8 cellular contexts compared by ENCODE assay signal in the genomic region with DNA sequence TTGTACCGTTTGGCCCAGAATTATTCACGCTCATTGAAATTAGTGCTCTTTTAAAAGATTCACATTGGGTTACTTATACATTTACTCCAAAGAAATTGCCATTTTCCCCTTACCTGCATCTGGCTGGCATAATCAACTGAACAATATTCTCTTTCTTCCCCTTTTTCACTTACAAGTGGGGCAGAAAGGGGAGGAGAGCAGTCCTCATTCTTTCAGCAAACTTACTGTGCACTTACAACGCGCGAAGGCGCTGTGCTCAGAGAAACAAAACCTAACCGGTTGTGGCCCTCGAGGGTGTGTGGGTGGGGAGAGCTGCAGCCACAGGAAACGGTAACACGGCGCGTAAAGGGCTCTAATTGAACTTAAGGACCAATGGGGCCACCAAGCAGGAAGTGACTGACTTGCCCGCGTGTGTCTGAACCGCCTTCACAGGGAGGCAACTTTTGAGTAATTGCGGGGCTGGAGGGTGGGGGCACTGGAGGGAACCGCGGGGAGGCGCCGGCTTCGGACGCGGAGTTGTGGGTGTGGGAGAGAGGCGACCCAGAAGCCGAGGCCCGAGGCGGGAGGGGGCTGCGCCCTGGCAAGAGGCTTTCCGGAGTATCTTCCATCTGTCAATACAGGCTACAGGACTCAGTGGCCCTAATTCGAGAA. TPM values are rescaled to one million over a fixed set of nuclear protein-coding genes. Genes with fewer than 3 reads are reported as not detected.
DNase-seq lines count a peak whose midpoint lies in the region; ATAC-seq and TF ChIP-seq lines count a peak whose summit lies in the region.

No MANE protein-coding gene starts in this region.

- H3K56ac ChIP-seq in IMR-90 (ENCODE audit: extremely low read depth, insufficient read depth, low read length), result peak overlapping the region; percentile 89

- intact Hi-C loops in IMR-90 (cut with micrococcal nuclease) (no loop called here), OCI-LY7 (cut with micrococcal nuclease; ENCODE audit: unreplicated experiment) (loop anchor here (1.0 to 5.0 kb wide), 7 partner anchors 21 to 617 kb away; a partner anchor contains a TSS)

- H2AFZ ChIP-seq in IMR-90 (replicated peaks; ENCODE audit: low read length, poor library complexity), result peak overlapping the region; percentile 94
- H2AFZ ChIP-seq in OCI-LY7 (ENCODE audit: low read length), result peak overlapping the region; percentile 43; the same call in 1 of the 2 replicates

- H3K4me3 ChIP-seq in IMR-90 (ENCODE audit: insufficient read depth, low read depth, low read length), result peak overlapping the region; percentile 51
- H3K4me3 ChIP-seq in OCI-LY7 (ENCODE audit: low read depth, low read length, poor library complexity, severe bottlenecking), result peak overlapping the region; percentile 91
- peak overlapping the region; percentile 53 to 91 for H3K4me3 ChIP-seq in esophagus (ENCODE audit: low read depth in 1 of 2, low read length in 2 of 2)
- H3K4me3 ChIP-seq in muscle layer of duodenum (ENCODE audit: low read depth in 1 of 2, low read length in 2 of 2), result peak overlapping the region; percentile 57 to 85

- H3K9me1 ChIP-seq in IMR-90 (ENCODE audit: insufficient read depth, low read length), result no peaks in the 10 kb centered on the region

- peak overlapping the region; percentile 43; the same call in 1 of the 3 replicates for H2BK15ac ChIP-seq in IMR-90 (ENCODE audit: low read depth, low read length)

- TF ChIP-seq POLR2A in IMR-90 (IDR thresholded peaks at IDR 0.05; ENCODE audit: low read depth, low read length), result no peak

- peak overlapping the region; percentile 40 for H4K91ac ChIP-seq in IMR-90 (ENCODE audit: insufficient read depth, low read depth, low read length)

- dilution Hi-C loops in IMR-90 (cut with HindIII; ENCODE audit: low sequenced_read_pairs, unreplicated experiment), result no loop called here

- peaks cover 24% of the 10 kb centered on the region for H4K20me1 ChIP-seq in IMR-90 (ENCODE audit: insufficient read depth, low read length)
- H4K20me1 ChIP-seq in OCI-LY7 (ENCODE audit: insufficient read depth, low read length), result peaks cover 13% of the 10 kb centered on the region; the same call in 1 of the 2 replicates

- CTCF ChIA-PET in IMR-90 (lab: Yijun Ruan, JAX), result no interaction called here
- CTCF ChIA-PET in OCI-LY7 (lab: Charles Lee; ENCODE audit: unreplicated experiment), result no interaction called here

- H3K79me1 ChIP-seq in IMR-90 (ENCODE audit: low read depth in 1 of 2, low read length in 2 of 2), result 0 out of 4 replicates have a peak, but pooled peaks cover 0 to 5% of the 10 kb centered on the region in 2 experiments

- peak overlapping the region; percentile 67 for H3K27ac ChIP-seq in IMR-90 (ENCODE audit: insufficient read depth, low read length)
- H3K27ac ChIP-seq in OCI-LY7 (ENCODE audit: low read depth, low read length, poor library complexity, severe bottlenecking), result peak overlapping the region; percentile 97
- H3K27ac ChIP-seq in esophagus (ENCODE audit: low read depth in 2 of 2, low read length in 1 of 2), result peak overlapping the region; percentile 99
- H3K27ac ChIP-seq in muscle layer of duodenum (ENCODE audit: low read length), result peak overlapping the region; percentile 100

- H3K18ac ChIP-seq in IMR-90 (ENCODE audit: low read depth, low read length), result peak overlapping the region; percentile 31; the same call in 1 of the 2 replicates

- peaks cover 2% of the 10 kb centered on the region; the same call in 1 of the 2 replicates for H3K4me1 ChIP-seq in IMR-90 (ENCODE audit: control insufficient read depth, insufficient read depth, low read length)
- H3K4me1 ChIP-seq in OCI-LY7 (ENCODE audit: insufficient read depth, low read length, poor library complexity, severe bottlenecking), result peaks cover 63% of the 10 kb centered on the region
- H3K4me1 ChIP-seq in esophagus (ENCODE audit: control insufficient read depth in 2 of 2, insufficient read depth in 2 of 2, low read length in 1 of 2), result peaks cover 0 to 2% of the 10 kb centered on the region in 2 donors
- peaks cover 12 to 32% of the 10 kb centered on the region in 2 donors for H3K4me1 ChIP-seq in muscle layer of duodenum (ENCODE audit: control insufficient read depth in 1 of 2, insufficient read depth in 2 of 2, low read length in 2 of 2)

- peaks cover 34% of the 10 kb centered on the region for H3K79me2 ChIP-seq in OCI-LY7 (ENCODE audit: insufficient read depth, low read depth, low read length)

- peak overlapping the region; percentile 37; the same call in 1 of the 2 replicates for H2AK5ac ChIP-seq in IMR-90 (ENCODE audit: low read depth, low read length)

- peak overlapping the region; percentile 95 for H2BK5ac ChIP-seq in IMR-90 (ENCODE audit: low read depth, low read length, poor library complexity, severe bottlenecking)

- peak overlapping the region; percentile 61 for H3K9ac ChIP-seq in IMR-90 (ENCODE audit: low read depth, low read length)

- BruUV-seq in IMR-90 (replicated peaks; lab: Mats Ljungman, UMichigan), result no TSS peak
- BruUV-seq in OCI-LY7 (replicated peaks; lab: Mats Ljungman, UMichigan), result no TSS peak

- H2BK20ac ChIP-seq in IMR-90 (ENCODE audit: low read depth, low read length), result no peak overlapping the region

- peak; percentile 41 for TF ChIP-seq RAD21 in IMR-90 (IDR thresholded peaks at IDR 0.05; ENCODE audit: low read length)

- H3K23ac ChIP-seq in IMR-90 (ENCODE audit: low read depth, low read length), result peak overlapping the region; percentile 78; the same call in 1 of the 2 replicates

- DNase-seq in DMS153 treated with DMSO at 0.1 percent for 48 hours (lab: John Stamatoyannopoulos, UW; ENCODE audit: unreplicated experiment), result peak; percentile 81
- peak; percentile 90 for DNase-seq in IMR-90
- peak; percentile 98 for DNase-seq in OCI-LY7 (ENCODE audit: low spot score)
- DNase-seq in activated T-cell treated with anti-CD3 and anti-CD28 coated beads for 4 hours, result peak; percentile 80
- peak; percentile 80 to 95 for DNase-seq in stimulated activated CD8-positive, alpha-beta memory T cell treated with anti-CD3 and anti-CD28 coated beads, Interleukin-7, amount 100 ng/mL, for 48 hours (ENCODE audit: extremely low read depth in 1 of 2, low read depth in 1 of 2)

- 0% methylated on average over 12 of the region's 30 CpGs; no CpG with 5 or more reads in 1 of the 2 experiments for WGBS in IMR-90 (ENCODE audit: extremely low coverage in 2 of 2, insufficient read length in 1 of 2), 2 experiments
- WGBS in esophagus, 2 donors, result 0 to 1% methylated on average over 30 of the region's 30 CpGs

- ATAC-seq in GM21529 (IDR thresholded peaks at IDR 0.05; ENCODE audit: unreplicated experiment) (peak; percentile 70), IMR-90 (ENCODE audit: low read depth) (peak; percentile 69)

- H2AK9ac ChIP-seq in IMR-90 (replicated peaks; ENCODE audit: low read depth, low read length, poor library complexity), result peak overlapping the region; percentile 84

- TF ChIP-seq CTCF in IMR-90 (conservative IDR thresholded peaks at IDR 0.05; ENCODE audit: low read depth, low read length), result peak; percentile 47
- peak; percentile 69 for TF ChIP-seq CTCF in OCI-LY7 (conservative IDR thresholded peaks at IDR 0.05; ENCODE audit: low read length)

- peak overlapping the region; percentile 5 to 75 for H4K8ac ChIP-seq in IMR-90 (ENCODE audit: low read depth in 2 of 2, low read length in 2 of 2)

- in situ Hi-C loops in IMR-90 (cut with MboI; ENCODE audit: low sequenced_read_pairs), result no loop called here

- H3K27me3 ChIP-seq in IMR-90 (ENCODE audit: control insufficient read depth, insufficient read depth, low read length) (no peaks in the 10 kb centered on the region), esophagus (ENCODE audit: control insufficient read depth in 1 of 2, insufficient read depth in 2 of 2, low read length in 2 of 2) (no peaks in the 10 kb centered on the region), muscle layer of duodenum (ENCODE audit: low read depth, low read length) (no peaks in the 10 kb centered on the region)

- H2BK120ac ChIP-seq in IMR-90 (ENCODE audit: low read depth, low read length), result peak overlapping the region; percentile 33

- POLR2A ChIA-PET in IMR-90 (lab: Charles Lee; ENCODE audit: unreplicated experiment), result no interaction called here
- POLR2A ChIA-PET in OCI-LY7 (lab: Charles Lee), result interaction anchor here (0.6 to 1.7 kb wide), 6 partner anchors 12 to 429 kb away, joined by 3 to 8 read pairs (median 4); no protein-coding TSS in a partner anchor

- H3K4ac ChIP-seq in IMR-90 (ENCODE audit: low read depth, low read length), result peak overlapping the region; percentile 82

- H3K9me3 ChIP-seq in IMR-90 (ENCODE audit: control insufficient read depth, insufficient read depth, low read length) (no peaks in the 10 kb centered on the region), OCI-LY7 (ENCODE audit: low read length) (no peaks in the 10 kb centered on the region), esophagus (ENCODE audit: control insufficient read depth in 2 of 2, insufficient read depth in 1 of 2, low read depth in 1 of 2, low read length in 1 of 2) (no peaks in the 10 kb centered on the region), muscle layer of duodenum (ENCODE audit: control insufficient read depth in 1 of 2, low read length in 2 of 2) (no peaks in the 10 kb centered on the region)

- H3K14ac ChIP-seq in IMR-90 (replicated peaks; ENCODE audit: low read depth, low read length), result peak overlapping the region; percentile 92

- H4K5ac ChIP-seq in IMR-90 (ENCODE audit: low read depth, low read length), result peak overlapping the region; percentile 0; the same call in 1 of the 2 replicates

- H3K4me2 ChIP-seq in IMR-90 (ENCODE audit: low read depth, low read length) (peak overlapping the region; percentile 78), OCI-LY7 (ENCODE audit: low read length) (peak overlapping the region; percentile 85)

- H3K9me2 ChIP-seq in OCI-LY7 (ENCODE audit: insufficient read depth, low read length), result no peaks in the 10 kb centered on the region

- H3K36me3 ChIP-seq in IMR-90 (ENCODE audit: control insufficient read depth, insufficient read depth, low read length) (peaks cover 4% of the 10 kb centered on the region), OCI-LY7 (ENCODE audit: insufficient read depth, low read length) (peaks cover 33% of the 10 kb centered on the region), esophagus (ENCODE audit: control insufficient read depth in 2 of 2, insufficient read depth in 2 of 2, low read length in 1 of 2) (no peaks in the 10 kb centered on the region), muscle layer of duodenum (ENCODE audit: control insufficient read depth in 1 of 2, insufficient read depth in 2 of 2, low read length in 2 of 2) (peaks cover 5 to 17% of the 10 kb centered on the region in 2 donors)

RNA-seq across cellular contexts. Expression of a gene that starts 0.7 kb away (rescaled TPM):
- 76.0 and 106 TPM in 2 replicates for total RNA-seq in IMR-90 (2012; rRNA removed)
- polyA plus RNA-seq in IMR-90 (2012; rRNA removed), result 40.3 and 50.6 TPM in 2 replicates
- polyA plus RNA-seq in IMR-90 (2012; cell fraction: cytosol; rRNA removed), result 18.7 and 20.2 TPM in 2 replicates
- 12.7 and 41.7 TPM in 2 replicates for polyA plus RNA-seq in IMR-90 (2012; cell fraction: nucleus; rRNA removed; ENCODE audit: low replicate concordance)
- 129 and 143 TPM in 2 replicates for total RNA-seq in OCI-LY7 (2014; rRNA removed; shearing (Covaris generic))
- total RNA-seq in OCI-LY7 (2022), result 198 and 210 TPM in 2 replicates
- 10 to 100 TPM; 54.2 to 69.1 TPM for polyA plus RNA-seq in esophagus

RNA-seq across cellular contexts. Expression of a gene that starts 21.2 kb away (rescaled TPM):
- total RNA-seq in IMR-90 (2012; rRNA removed), result 110 and 189 TPM in 2 replicates
- polyA plus RNA-seq in IMR-90 (2012; rRNA removed), result 76.2 and 90.1 TPM in 2 replicates
- 75.8 and 86.2 TPM in 2 replicates for polyA plus RNA-seq in IMR-90 (2012; cell fraction: cytosol; rRNA removed)
- 46.9 and 169 TPM in 2 replicates for polyA plus RNA-seq in IMR-90 (2012; cell fraction: nucleus; rRNA removed; ENCODE audit: low replicate concordance)
- total RNA-seq in OCI-LY7 (2014; rRNA removed; shearing (Covaris generic)), result 229 and 293 TPM in 2 replicates
- total RNA-seq in OCI-LY7 (2022), result 335 and 394 TPM in 2 replicates
- 10 to 100 TPM; 42.3 to 57.9 TPM for polyA plus RNA-seq in esophagus

RNA-seq across cellular contexts. Expression of a gene that starts 45.8 kb away (rescaled TPM):
- total RNA-seq in IMR-90 (2012; rRNA removed) (not detected in 2 replicates), OCI-LY7 (2022) (13.2 and 17.0 TPM in 2 replicates)
- polyA plus RNA-seq in IMR-90 (2012; rRNA removed) (not detected in 2 replicates), esophagus (under 1 TPM; 0.01 to 0.02 TPM)
- polyA plus RNA-seq in IMR-90 (2012; cell fraction: cytosol; rRNA removed), result not detected in 2 replicates
- polyA plus RNA-seq in IMR-90 (2012; cell fraction: nucleus; rRNA removed; ENCODE audit: low replicate concordance), result not detected in 2 replicates
- total RNA-seq in OCI-LY7 (2014; rRNA removed; shearing (Covaris generic)), result 11.2 and 14.1 TPM in 2 replicates

Comparison
In these comparisons a context has a peak if more than half of its experiments do, and no peak if none do; other contexts are left out.
1. Peak in every context shown above with its lines: DNase-seq, ATAC-seq, H3K4me3 ChIP-seq and H3K27ac ChIP-seq.
2. RNA of a gene that starts 45.8 kb away (total RNA-seq): 11.2 to 17.0 TPM in OCI-LY7; not detected in IMR-90; every median in the first group is over 10 times any median in the second.